In the genomic region with DNA sequence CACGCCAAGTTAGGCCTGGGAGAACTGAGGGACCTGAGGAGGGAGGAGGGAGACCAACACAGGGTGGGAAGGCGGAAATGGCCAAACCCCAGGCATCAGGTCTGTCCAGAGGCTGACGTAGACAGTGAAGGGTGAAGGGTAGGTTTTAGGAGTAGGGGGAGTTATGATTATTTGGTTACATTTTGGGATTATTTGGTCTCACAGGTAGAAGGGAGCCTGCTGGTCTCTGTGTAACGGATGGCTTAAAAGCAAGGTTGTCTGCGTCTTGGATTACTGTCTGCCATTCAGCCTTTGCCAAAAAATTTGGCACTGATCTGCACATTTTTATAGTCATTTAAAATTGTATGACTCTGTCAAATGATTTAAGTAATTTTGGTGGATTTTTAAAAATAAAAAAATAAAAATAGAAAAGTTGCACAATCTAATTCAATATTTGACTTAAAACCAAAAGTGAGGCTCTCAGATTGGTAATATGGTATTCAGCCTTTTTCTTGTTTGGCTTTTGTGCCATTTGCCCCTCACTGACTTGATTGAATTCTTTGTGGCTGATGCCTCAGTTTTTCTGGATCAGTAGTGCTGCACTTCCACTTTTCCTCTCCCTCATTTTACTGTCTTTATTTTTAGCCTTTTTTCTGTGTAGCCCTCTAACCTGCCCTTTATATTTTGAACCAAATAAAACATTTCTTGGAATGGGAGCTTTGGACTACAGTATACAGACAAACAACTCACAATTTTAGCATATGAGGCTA, we compare ENCODE assay signal across 8 cellular contexts. TPM values are rescaled to one million over a fixed set of nuclear protein-coding genes. Genes with fewer than 3 reads are reported as not detected.
A peak's percentile ranks its signal among the peaks of the same experiment; 100 is the strongest.
DNase-seq lines count a peak whose midpoint lies in the region; ATAC-seq, FAIRE-seq and TF ChIP-seq lines count a peak whose summit lies in the region.

No MANE protein-coding gene starts in this region.

- H4K12ac ChIP-seq in trophoblast cell (ENCODE audit: low read depth, low read length) = peak overlapping the region; percentile 69

- DNase-seq in A549 (ENCODE audit: low read depth in 1 of 2, low spot score in 1 of 2) (peak; percentile 52 to 74), trophoblast cell (no peak), activated gamma-delta T cell (lab: John Stamatoyannopoulos, UW) (no peak), D341Med (ENCODE audit: low spot score) (no peak)

- H4K8ac ChIP-seq in trophoblast cell (ENCODE audit: low read depth, low read length) = peak overlapping the region; percentile 88

- no peak overlapping the region for H3K23ac ChIP-seq in trophoblast cell (ENCODE audit: low read length)

- H3K4me1 ChIP-seq in A549 = peaks cover 16% of the 10 kb centered on the region
- H3K4me1 ChIP-seq in gastroesophageal sphincter = peaks cover 0 to 38% (median 19%) of the 10 kb centered on the region in 3 donors
- peaks cover 0 to 12% of the 10 kb centered on the region in 2 experiments for H3K4me1 ChIP-seq in trophoblast cell (ENCODE audit: control insufficient read depth in 1 of 2, insufficient read depth in 2 of 2, low read length in 2 of 2)

- H3K9me3 Mint-ChIP-seq in T-helper 1 cell treated with Interleukin-12 subunit alpha and Interleukin-12 subunit beta and Interleukin-4 antibody, amounts not matched to agents 30 μg/mL and 1 μg/mL, for 36 hours = no peaks in the 10 kb centered on the region

- peaks cover 9% of the 10 kb centered on the region for H3K79me1 ChIP-seq in trophoblast cell (ENCODE audit: low read length)

- peak; percentile 59 for TF ChIP-seq POLR2A in A549 (IDR thresholded peaks at IDR 0.05; ENCODE audit: low read length)
- TF ChIP-seq POLR2A in gastroesophageal sphincter (IDR thresholded peaks at IDR 0.05) = no peak

- peak overlapping the region; percentile 18 for H2AK5ac ChIP-seq in trophoblast cell (ENCODE audit: low read length)

- peak overlapping the region; percentile 91 for H4K91ac ChIP-seq in trophoblast cell (ENCODE audit: low read depth, low read length)

- no peak for TF ChIP-seq RAD21 in A549 (conservative IDR thresholded peaks at IDR 0.05 in 1 of 2, IDR thresholded peaks at IDR 0.05 in 1 of 2)

- peaks cover 0 to 26% of the 10 kb centered on the region in 2 donors for H3K36me3 ChIP-seq in gastroesophageal sphincter
- H3K36me3 ChIP-seq in trophoblast cell (ENCODE audit: control insufficient read depth in 1 of 2, insufficient read depth in 2 of 2, low read length in 2 of 2) = peaks cover 16 to 18% of the 10 kb centered on the region in 2 experiments

- H3K4me3 Mint-ChIP-seq in T-helper 1 cell treated with Interleukin-12 subunit alpha and Interleukin-12 subunit beta and Interleukin-4 antibody, amounts not matched to agents 30 μg/mL and 1 μg/mL, for 36 hours = peak overlapping the region; percentile 100

- 3% methylated on average over 5 of the region's 5 CpGs for WGBS in A549 (ENCODE audit: missing lambda C conversion rate)
- 0 to 1% methylated on average over 5 of the region's 5 CpGs for WGBS in gastroesophageal sphincter (ENCODE audit: low coverage in 1 of 2), 2 donors
- no CpG with 5 or more reads among the region's 5 CpGs for WGBS in trophoblast cell (ENCODE audit: extremely low coverage, insufficient coverage, insufficient read length)

- peak overlapping the region; percentile 76 for H3K18ac ChIP-seq in trophoblast cell (ENCODE audit: low read length)

- H3K27ac Mint-ChIP-seq in T-helper 1 cell treated with Interleukin-12 subunit alpha and Interleukin-12 subunit beta and Interleukin-4 antibody, amounts not matched to agents 30 μg/mL and 1 μg/mL, for 36 hours = peak overlapping the region; percentile 86

- peak overlapping the region; percentile 35 for H2BK12ac ChIP-seq in trophoblast cell (ENCODE audit: low read length)

- no peak for FAIRE-seq in A549 (lab: Jason Lieb, UNC)

- peak overlapping the region; percentile 59 for H3K14ac ChIP-seq in trophoblast cell (ENCODE audit: low read length)

- H2BK120ac ChIP-seq in trophoblast cell (ENCODE audit: insufficient read depth, low read length, poor library complexity) = peak overlapping the region; percentile 74

- peak overlapping the region; percentile 49 for H3K4ac ChIP-seq in trophoblast cell (ENCODE audit: low read depth, low read length)

- peaks cover 28% of the 10 kb centered on the region for H3K4me1 Mint-ChIP-seq in T-helper 1 cell treated with Interleukin-12 subunit alpha and Interleukin-12 subunit beta and Interleukin-4 antibody, amounts not matched to agents 30 μg/mL and 1 μg/mL, for 36 hours (ENCODE audit: low read depth)

- CTCF ChIA-PET in A549 (lab: Yijun Ruan, JAX) = interaction anchor here (1.2 to 4.2 kb wide), 7 partner anchors 8 to 35 kb away, joined by 3 to 67 read pairs (median 5); a partner anchor contains a TSS

- H3K79me2 ChIP-seq in trophoblast cell (ENCODE audit: control insufficient read depth, insufficient read depth, low read length, poor library complexity) = no peaks in the 10 kb centered on the region

- ATAC-seq in A549 (peak; percentile 81 to 89), GM18867 (IDR thresholded peaks at IDR 0.05; ENCODE audit: unreplicated experiment) (peak; percentile 28), HG03108 (IDR thresholded peaks at IDR 0.05; ENCODE audit: unreplicated experiment) (peak; percentile 30), gastroesophageal sphincter (peak; percentile 68)

- H3K9me3 ChIP-seq in A549 = no peaks in the 10 kb centered on the region
- no peaks in the 10 kb centered on the region for H3K9me3 ChIP-seq in gastroesophageal sphincter
- no peaks in the 10 kb centered on the region for H3K9me3 ChIP-seq in trophoblast cell (ENCODE audit: insufficient read depth, low read depth, low read length)

- H3K27ac ChIP-seq in A549 (peak overlapping the region; percentile 95 to 97), gastroesophageal sphincter (peak overlapping the region; percentile 73 to 93 (median 88)), trophoblast cell (ENCODE audit: low read depth, low read length) (peak overlapping the region; percentile 88)

- H3K27me3 Mint-ChIP-seq in T-helper 1 cell treated with Interleukin-12 subunit alpha and Interleukin-12 subunit beta and Interleukin-4 antibody, amounts not matched to agents 30 μg/mL and 1 μg/mL, for 36 hours (ENCODE audit: low read depth) = no peaks in the 10 kb centered on the region

- H3K4me3 ChIP-seq in A549 (peak overlapping the region; percentile 83), gastroesophageal sphincter (peak overlapping the region; percentile 64 to 71), trophoblast cell (ENCODE audit: low read depth, low read length) (peak overlapping the region; percentile 72)

- peak overlapping the region; percentile 55 for H3K9ac ChIP-seq in trophoblast cell (ENCODE audit: low read length)

- TF ChIP-seq CTCF in A549 (IDR thresholded peaks at IDR 0.05) (no peak), gastroesophageal sphincter (IDR thresholded peaks at IDR 0.05) (no peak)

- no peaks in the 10 kb centered on the region for H3K27me3 ChIP-seq in gastroesophageal sphincter
- no peaks in the 10 kb centered on the region for H3K27me3 ChIP-seq in trophoblast cell (ENCODE audit: insufficient read depth, low read length)

- peak overlapping the region; percentile 89 for H2BK5ac ChIP-seq in trophoblast cell (ENCODE audit: low read depth, low read length, poor library complexity)

- POLR2A ChIA-PET in A549 (lab: Yijun Ruan, JAX) = interaction anchor here (0.6 to 1.5 kb wide), 4 partner anchors 14 to 54 kb away, joined by 3 to 5 read pairs (median 4); a partner anchor contains a TSS

- H3K36me3 Mint-ChIP-seq in T-helper 1 cell treated with Interleukin-12 subunit alpha and Interleukin-12 subunit beta and Interleukin-4 antibody, amounts not matched to agents 30 μg/mL and 1 μg/mL, for 36 hours (ENCODE audit: low read depth) = peaks cover 18% of the 10 kb centered on the region

- H2AFZ ChIP-seq in trophoblast cell (ENCODE audit: insufficient read depth, low read length, poor library complexity) = peak overlapping the region; percentile 73

- H3K4me2 ChIP-seq in A549 (peak overlapping the region; percentile 76), trophoblast cell (ENCODE audit: low read length) (peak overlapping the region; percentile 86)

- no peak for TF ChIP-seq EP300 in A549 (IDR thresholded peaks at IDR 0.05)
- TF ChIP-seq EP300 in gastroesophageal sphincter (IDR thresholded peaks at IDR 0.05) = no peak

RNA-seq across cellular contexts. Expression of a gene that starts 3.6 kb away (rescaled TPM):
- polyA plus RNA-seq in A549 (2011; rRNA removed) = 0.24 TPM in 1 of 2 replicates, not detected in the other
- polyA plus RNA-seq in A549 (2012; cell fraction: cytosol; rRNA removed) = 0.19 and 0.30 TPM in 2 replicates
- not detected in 2 replicates for polyA plus RNA-seq in A549 (2012; cell fraction: nucleus; rRNA removed)
- polyA plus RNA-seq in A549 (2017; fragmentation: RNase III; extraction: RNeasy Plus Mini Kit Qiagen cat#74134 plus additional on column Dnase treatment) = not detected in 3 replicates
- 0.70 TPM in 1 of 2 replicates, not detected in the other for polyA minus RNA-seq in A549 (2011; rRNA and poly(A)+ RNA removed)
- total RNA-seq in gastroesophageal sphincter = 1 to 10 TPM in 1 of 4 donors, not detected in 3; 2.0 TPM
- polyA plus RNA-seq in trophoblast cell (2013) = not detected in 2 replicates

RNA-seq across cellular contexts. Expression of a gene that starts 8.6 kb away (rescaled TPM):
- polyA plus RNA-seq in A549 (2011; rRNA removed) (16.6 and 20.2 TPM in 2 replicates), A549 (2017; fragmentation: RNase III; extraction: RNeasy Plus Mini Kit Qiagen cat#74134 plus additional on column Dnase treatment) (15.0 to 16.1 TPM (median 15.3 TPM) in 3 replicates)
- polyA plus RNA-seq in A549 (2012; cell fraction: cytosol; rRNA removed) = 7.6 and 10.0 TPM in 2 replicates
- polyA plus RNA-seq in A549 (2012; cell fraction: nucleus; rRNA removed) = 10.2 and 12.0 TPM in 2 replicates
- 27.4 and 28.8 TPM in 2 replicates for polyA minus RNA-seq in A549 (2011; rRNA and poly(A)+ RNA removed)
- 10 to 100 TPM; 19.7 to 34.4 (median 23.4) TPM for total RNA-seq in gastroesophageal sphincter
- polyA plus RNA-seq in trophoblast cell (2013) = 14.4 TPM in 2 replicates

RNA-seq across cellular contexts. Expression of a gene that starts 8.7 kb away (rescaled TPM):
- polyA plus RNA-seq in A549 (2011; rRNA removed) (40.0 and 47.4 TPM in 2 replicates), A549 (2017; fragmentation: RNase III; extraction: RNeasy Plus Mini Kit Qiagen cat#74134 plus additional on column Dnase treatment) (34.8 to 39.5 TPM (median 38.9 TPM) in 3 replicates)
- 39.1 and 41.6 TPM in 2 replicates for polyA plus RNA-seq in A549 (2012; cell fraction: cytosol; rRNA removed)
- 165 and 194 TPM in 2 replicates for polyA plus RNA-seq in A549 (2012; cell fraction: nucleus; rRNA removed)
- polyA minus RNA-seq in A549 (2011; rRNA and poly(A)+ RNA removed) = 55.3 and 57.9 TPM in 2 replicates
- 10 to 100 TPM; 35.3 to 81.1 (median 54.3) TPM for total RNA-seq in gastroesophageal sphincter
- 36.1 and 36.7 TPM in 2 replicates for polyA plus RNA-seq in trophoblast cell (2013)

RNA-seq across cellular contexts. Expression of a gene that starts 25.2 kb away (rescaled TPM):
- polyA plus RNA-seq in A549 (2011; rRNA removed) (33.3 and 36.0 TPM in 2 replicates), A549 (2017; fragmentation: RNase III; extraction: RNeasy Plus Mini Kit Qiagen cat#74134 plus additional on column Dnase treatment) (51.3 to 54.0 TPM (median 51.7 TPM) in 3 replicates)
- polyA plus RNA-seq in A549 (2012; cell fraction: cytosol; rRNA removed) = 27.6 and 32.3 TPM in 2 replicates
- 25.8 and 30.9 TPM in 2 replicates for polyA plus RNA-seq in A549 (2012; cell fraction: nucleus; rRNA removed)
- polyA minus RNA-seq in A549 (2011; rRNA and poly(A)+ RNA removed) = 22.9 and 28.3 TPM in 2 replicates
- total RNA-seq in gastroesophageal sphincter = 100 to 1,000 TPM in 1 of 4 donors, 10 to 100 TPM in 3; 75.0 to 104 (median 83.7) TPM
- polyA plus RNA-seq in trophoblast cell (2013) = 32.3 and 32.4 TPM in 2 replicates

RNA-seq across cellular contexts. Expression of a gene that starts 25.7 kb away (rescaled TPM):
- polyA plus RNA-seq in A549 (2011; rRNA removed) (65.5 and 72.1 TPM in 2 replicates), A549 (2017; fragmentation: RNase III; extraction: RNeasy Plus Mini Kit Qiagen cat#74134 plus additional on column Dnase treatment) (108 to 119 TPM (median 117 TPM) in 3 replicates)
- polyA plus RNA-seq in A549 (2012; cell fraction: cytosol; rRNA removed) = 69.4 and 88.8 TPM in 2 replicates
- polyA plus RNA-seq in A549 (2012; cell fraction: nucleus; rRNA removed) = 170 and 259 TPM in 2 replicates
- 476 and 477 TPM in 2 replicates for polyA minus RNA-seq in A549 (2011; rRNA and poly(A)+ RNA removed)
- 1,000 to 10,000 TPM in 3 of 4 donors, 100 to 1,000 TPM in 1; 888 to 1,583 (median 1,047) TPM for total RNA-seq in gastroesophageal sphincter
- polyA plus RNA-seq in trophoblast cell (2013) = 53.1 and 56.1 TPM in 2 replicates

Comparison
In these comparisons a context has a peak if more than half of its experiments do, and no peak if none do; other contexts are left out.
1. ATAC-seq: peak in every context shown above with its lines; median percentile 85 in A549; 68 in gastroesophageal sphincter; 30 in HG03108; 28 in GM18867.
2. DNase-seq: peak in A549 (2 of 2); none in trophoblast cell (0 of 2), activated gamma-delta T cell (single experiment) and D341Med (single experiment).
3. Peak in every context shown above with its lines, with median percentiles within 50 percentile points of each other: H3K27ac ChIP-seq and H3K4me3 ChIP-seq.